In the genomic region with DNA sequence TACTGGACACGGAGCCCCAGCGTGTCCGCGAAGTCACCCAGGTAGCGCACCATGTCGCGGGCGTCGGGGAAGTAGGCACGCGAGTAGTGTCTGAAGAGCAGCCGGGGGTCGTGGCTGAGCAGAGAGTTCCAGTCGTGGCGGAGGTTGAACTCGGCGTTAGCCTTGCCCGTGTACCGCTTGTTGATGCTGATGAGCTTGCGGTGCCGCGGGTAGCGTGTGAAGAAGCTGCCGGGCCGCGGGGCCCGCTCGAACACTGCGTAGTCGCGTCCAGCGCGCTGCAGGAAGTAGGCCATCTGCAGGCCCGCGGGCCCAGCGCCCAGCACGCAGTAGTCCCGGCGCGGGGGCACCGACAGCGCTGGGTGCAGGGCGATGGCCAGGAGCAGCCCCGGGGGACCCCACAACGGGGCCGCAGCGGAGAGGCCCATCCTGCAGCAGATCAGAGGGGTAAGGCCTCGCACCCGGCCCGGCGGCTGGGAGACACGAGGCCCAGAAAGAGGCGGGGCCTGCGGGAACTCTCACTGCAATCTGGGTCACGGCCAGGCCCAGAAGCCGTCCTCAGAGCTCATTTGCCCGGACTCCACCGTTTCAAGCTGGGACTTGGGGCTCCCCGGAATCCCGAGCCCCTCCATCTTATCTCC, we compare ENCODE assay signal across 8 cellular contexts. TPM values are rescaled to one million over a fixed set of nuclear protein-coding genes. Genes with fewer than 3 reads are reported as not detected.
DNase-seq lines count a peak whose midpoint lies in the region; ATAC-seq and TF ChIP-seq lines count a peak whose summit lies in the region.

No MANE protein-coding gene starts in this region.

- H3K9me2 ChIP-seq in OCI-LY1 (ENCODE audit: low read depth, low read length) = no peaks in the 10 kb centered on the region

- no peak overlapping the region for H3K27ac Mint-ChIP-seq in CD4-positive, alpha-beta memory T cell
- no peak overlapping the region for H3K27ac Mint-ChIP-seq in endothelial cell (ENCODE audit: unreplicated experiment)

- peaks cover 4% of the 10 kb centered on the region; the same call in 1 of the 2 replicates for H3F3A ChIP-seq in OCI-LY1 (ENCODE audit: insufficient read depth, low read length)

- no peaks in the 10 kb centered on the region for H3K27me3 ChIP-seq in CD4-positive, alpha-beta memory T cell (ENCODE audit: insufficient read depth, low read length)
- H3K27me3 ChIP-seq in OCI-LY1 (ENCODE audit: insufficient read depth, low read length) (no peaks in the 10 kb centered on the region), neuron (ENCODE audit: insufficient read depth, low read length) (no peaks in the 10 kb centered on the region)

- no peaks in the 10 kb centered on the region for H3K27me3 Mint-ChIP-seq in CD4-positive, alpha-beta memory T cell
- peaks cover 3% of the 10 kb centered on the region for H3K27me3 Mint-ChIP-seq in endothelial cell (ENCODE audit: unreplicated experiment)

- peaks cover 15% of the 10 kb centered on the region for H3K4me1 ChIP-seq in CD4-positive, alpha-beta memory T cell (ENCODE audit: insufficient read depth, low read length)
- H3K4me1 ChIP-seq in OCI-LY1 (ENCODE audit: insufficient read depth, low read length, severe bottlenecking) (peaks cover 31% of the 10 kb centered on the region), neuron (ENCODE audit: insufficient read depth, low read length) (no peaks in the 10 kb centered on the region)

- POLR2A ChIA-PET in CD4-positive, alpha-beta memory T cell (lab: Charles Lee; ENCODE audit: partially characterized antibody) = interaction anchor here (0.9 to 3.9 kb wide), 10 partner anchors 12 to 346 kb away, joined by 3 to 41 read pairs (median 4); a partner anchor contains a TSS

- H2AFZ ChIP-seq in OCI-LY1 (ENCODE audit: low read length) (no peak overlapping the region), neuron (ENCODE audit: low read depth, low read length) (peak overlapping the region; percentile 31)

- peak overlapping the region in 1 of 2 donors; percentile 62 for H3K4me3 ChIP-seq in CD4-positive, alpha-beta memory T cell (ENCODE audit: low read length in 2 of 2)
- peak overlapping the region; percentile 64 for H3K4me3 ChIP-seq in OCI-LY1 (ENCODE audit: low read depth, low read length, poor library complexity, severe bottlenecking)
- peak overlapping the region; percentile 40 for H3K4me3 ChIP-seq in neuron (ENCODE audit: low read length)

- H3K36me3 Mint-ChIP-seq in CD4-positive, alpha-beta memory T cell = peaks cover 3 to 12% of the 10 kb centered on the region in 2 donors
- peaks cover 23% of the 10 kb centered on the region for H3K36me3 Mint-ChIP-seq in endothelial cell (ENCODE audit: low read depth, unreplicated experiment)

- no peaks in the 10 kb centered on the region for H4K20me1 ChIP-seq in OCI-LY1 (ENCODE audit: insufficient read depth, low read length)

- intact Hi-C loops in CD4-positive, alpha-beta memory T cell (cut with micrococcal nuclease) = no loop called here

- DNase-seq in CD4-positive, alpha-beta memory T cell = no peak
- no peak for DNase-seq in endothelial cell (ENCODE audit: low spot score)
- no peak for DNase-seq in foreskin melanocyte
- no peak for DNase-seq in stimulated activated CD4-positive, alpha-beta T cell treated with anti-CD3 and anti-CD28 coated beads, Interleukin-2, amount 100 ng/mL, for 48 hours
- DNase-seq in NCI-H345 (lab: John Stamatoyannopoulos, UW) = no peak

- H3K4me3 Mint-ChIP-seq in CD4-positive, alpha-beta memory T cell = peak overlapping the region; percentile 7 to 79 (median 46)
- peak overlapping the region; percentile 57 for H3K4me3 Mint-ChIP-seq in endothelial cell (ENCODE audit: unreplicated experiment)

- H3K4me2 ChIP-seq in OCI-LY1 (ENCODE audit: low read length) = peak overlapping the region; percentile 87

- no peaks in the 10 kb centered on the region for H3K9me3 Mint-ChIP-seq in CD4-positive, alpha-beta memory T cell
- no peaks in the 10 kb centered on the region for H3K9me3 Mint-ChIP-seq in endothelial cell (ENCODE audit: unreplicated experiment)

- H3K9me3 ChIP-seq in CD4-positive, alpha-beta memory T cell (ENCODE audit: control insufficient read depth in 1 of 2, low read length in 2 of 2) = no peaks in the 10 kb centered on the region
- H3K9me3 ChIP-seq in OCI-LY1 (ENCODE audit: low read length) (no peaks in the 10 kb centered on the region), neuron (ENCODE audit: low read length) (no peaks in the 10 kb centered on the region)

- no peak for ATAC-seq in GM19328 (IDR thresholded peaks at IDR 0.05; ENCODE audit: unreplicated experiment)

- no peak overlapping the region for H3K27ac ChIP-seq in CD4-positive, alpha-beta memory T cell (ENCODE audit: low read depth, low read length)
- H3K27ac ChIP-seq in OCI-LY1 (ENCODE audit: low read depth, low read length, poor library complexity, severe bottlenecking) = peak overlapping the region; percentile 56

- no peak for TF ChIP-seq CTCF in OCI-LY1 (IDR thresholded peaks at IDR 0.05; ENCODE audit: low read length)
- TF ChIP-seq CTCF in endothelial cell (IDR thresholded peaks at IDR 0.05; ENCODE audit: unreplicated experiment) = no peak

- peaks cover 8% of the 10 kb centered on the region for H3K36me3 ChIP-seq in CD4-positive, alpha-beta memory T cell (ENCODE audit: insufficient read depth, low read length)
- H3K36me3 ChIP-seq in OCI-LY1 (ENCODE audit: insufficient read depth, low read length) = peaks cover 42% of the 10 kb centered on the region
- peaks cover 11% of the 10 kb centered on the region for H3K36me3 ChIP-seq in neuron (ENCODE audit: insufficient read depth, low read length)

- no peaks in the 10 kb centered on the region for H3K79me2 ChIP-seq in OCI-LY1 (ENCODE audit: insufficient read depth, low read length)

- CTCF ChIA-PET in CD4-positive, alpha-beta memory T cell (lab: Charles Lee; ENCODE audit: partially characterized antibody) = no interaction called here

- peaks cover 5 to 21% (median 7%) of the 10 kb centered on the region in 4 donors for H3K4me1 Mint-ChIP-seq in CD4-positive, alpha-beta memory T cell
- H3K4me1 Mint-ChIP-seq in endothelial cell (ENCODE audit: unreplicated experiment) = peaks cover 9% of the 10 kb centered on the region

- peak overlapping the region; percentile 75 for H3K9ac ChIP-seq in OCI-LY1 (ENCODE audit: low read length)

RNA-seq across cellular contexts. Expression of a gene that starts 0.7 kb away (rescaled TPM):
- total RNA-seq in CD4-positive, alpha-beta memory T cell = 1 to 10 TPM; 7.3 to 8.5 TPM
- 1 to 10 TPM in 1 of 2 donors, not detected in 1; 2.7 TPM for polyA plus RNA-seq in CD4-positive, alpha-beta memory T cell
- 17.6 TPM for total RNA-seq in endothelial cell (ENCODE audit: unreplicated experiment)

RNA-seq across cellular contexts. Expression of a gene that starts 22.8 kb away (rescaled TPM):
- 100 to 1,000 TPM; 222 to 228 TPM for total RNA-seq in CD4-positive, alpha-beta memory T cell
- polyA plus RNA-seq in CD4-positive, alpha-beta memory T cell = 100 to 1,000 TPM; 137 to 191 TPM
- total RNA-seq in endothelial cell (ENCODE audit: unreplicated experiment) = 189 TPM

RNA-seq across cellular contexts. Expression of a gene that starts 24.7 kb away (rescaled TPM):
- 10 to 100 TPM; 33.5 to 34.5 TPM for total RNA-seq in CD4-positive, alpha-beta memory T cell
- polyA plus RNA-seq in CD4-positive, alpha-beta memory T cell = 100 to 1,000 TPM; 103 to 148 TPM
- 67.3 TPM for total RNA-seq in endothelial cell (ENCODE audit: unreplicated experiment)
